17 cellular contexts compared by ENCODE assay signal in genomic region chr3:24454393-24454792, GRCh38. TPM values are rescaled to one million over a fixed set of nuclear protein-coding genes. Genes with fewer than 3 reads are reported as not detected.
DNase-seq lines count a peak whose midpoint lies in the region; ATAC-seq and TF ChIP-seq lines count a peak whose summit lies in the region.
"Had no signal": no experiment of that assay in that cellular context is flagged by ENCODE, and none has a peak within 500 bp of the region (broad histone marks: within the 10 kb centered on the region; RNA-seq: fewer than 3 reads in every experiment).

No MANE protein-coding gene starts in this region.

- no peak for DNase-seq in PC-3
- DNase-seq in hepatocyte (ENCODE audit: low spot score), result no peak
- DNase-seq in osteoblast (ENCODE audit: insufficient read length, low spot score, missing footprints), result peak; percentile 9
- DNase-seq in NCI-H82 (lab: John Stamatoyannopoulos, UW), result no peak
- DNase-seq in SW480 (ENCODE audit: low spot score), result no peak
- DNase-seq in G401 (ENCODE audit: low spot score), result no peak
- DNase-seq: 8988T; CD8-positive, alpha-beta T cell; DMS 273 treated with DMSO at 0.1 percent for 48 hours; DMS53; DND-41; EL; H9 had no signal

- peak; percentile 25; the same call in 1 of the 2 replicates for ATAC-seq in PC-3
- no peak for ATAC-seq in HG03378 (IDR thresholded peaks at IDR 0.05; ENCODE audit: unreplicated experiment)
- ATAC-seq: CD8-positive, alpha-beta T cell had no signal

- TF ChIP-seq CTCF in PC-3 (conservative IDR thresholded peaks at IDR 0.05; ENCODE audit: low read depth, low read length) (no peak), hepatocyte (IDR thresholded peaks at IDR 0.05; ENCODE audit: poor library complexity) (no peak), osteoblast (IDR thresholded peaks at IDR 0.05; ENCODE audit: extremely low read depth, low read depth, low read length) (no peak)

- H3K36me3 ChIP-seq in PC-3 (ENCODE audit: low read depth, low read length), result no peaks in the 10 kb centered on the region
- H3K36me3 ChIP-seq in hepatocyte (replicated peaks; ENCODE audit: insufficient read depth, low read depth), result no peaks in the 10 kb centered on the region
- no peaks in the 10 kb centered on the region for H3K36me3 ChIP-seq in osteoblast (ENCODE audit: insufficient read depth, low read length)
- H3K36me3 ChIP-seq in subcutaneous abdominal adipose tissue (ENCODE audit: control insufficient read depth in 5 of 5, insufficient read depth in 5 of 5, low read length in 5 of 5), result no peaks in the 10 kb centered on the region
- H3K36me3 ChIP-seq: BLaER1 treated with 17β-estradiol and CSF1 and Interleukin-3, amounts not matched to agents 10 nM and 100 nM had no signal

- peaks cover 43% of the 10 kb centered on the region for H3K4me1 ChIP-seq in PC-3 (ENCODE audit: insufficient read depth, low read length)
- H3K4me1 ChIP-seq in hepatocyte (ENCODE audit: insufficient read depth), result peaks cover 49% of the 10 kb centered on the region
- no peaks in the 10 kb centered on the region for H3K4me1 ChIP-seq in osteoblast (ENCODE audit: insufficient read depth, low read length)
- H3K4me1 ChIP-seq in subcutaneous abdominal adipose tissue (ENCODE audit: control insufficient read depth in 5 of 5, insufficient read depth in 5 of 5, low read length in 5 of 5), result peaks cover 0 to 44% (median 19%) of the 10 kb centered on the region in 5 donors
- H3K4me1 ChIP-seq: BLaER1 treated with 17β-estradiol and CSF1 and Interleukin-3, amounts not matched to agents 10 nM and 100 nM had no signal

- no peaks in the 10 kb centered on the region for H3K79me2 ChIP-seq in PC-3 (ENCODE audit: low read length)
- peaks cover 28% of the 10 kb centered on the region for H3K79me2 ChIP-seq in hepatocyte
- H3K79me2 ChIP-seq in osteoblast (ENCODE audit: insufficient read depth, low read length), result no peaks in the 10 kb centered on the region

- intact Hi-C loops in PC-3 (cut with micrococcal nuclease), result no loop called here

- no peak overlapping the region for H2AFZ ChIP-seq in PC-3 (ENCODE audit: low read length)
- no peak overlapping the region for H2AFZ ChIP-seq in hepatocyte
- H2AFZ ChIP-seq in osteoblast (ENCODE audit: low read length), result no peak overlapping the region

- CTCF ChIA-PET in PC-3 (lab: Charles Lee), result no interaction called here

- H3K9me3 ChIP-seq in PC-3 (ENCODE audit: low read length), result no peaks in the 10 kb centered on the region
- no peaks in the 10 kb centered on the region for H3K9me3 ChIP-seq in hepatocyte (ENCODE audit: low read depth)
- no peaks in the 10 kb centered on the region for H3K9me3 ChIP-seq in osteoblast (ENCODE audit: low read depth, low read length)
- no peaks in the 10 kb centered on the region for H3K9me3 ChIP-seq in subcutaneous abdominal adipose tissue (ENCODE audit: control insufficient read depth in 5 of 5, low read length in 5 of 5)
- H3K9me3 ChIP-seq: BLaER1 treated with 17β-estradiol and CSF1 and Interleukin-3, amounts not matched to agents 10 nM and 100 nM had no signal

- in situ Hi-C loops in G401 (cut with HindIII; ENCODE audit: low sequenced_read_pairs), result no loop called here

- no peak overlapping the region for H3K4me2 ChIP-seq in PC-3 (ENCODE audit: low read length)
- peak overlapping the region; percentile 5 for H3K4me2 ChIP-seq in hepatocyte
- H3K4me2 ChIP-seq in osteoblast (ENCODE audit: insufficient read depth, low read length), result no peak overlapping the region
- H3K4me2 ChIP-seq: BLaER1 treated with 17β-estradiol and CSF1 and Interleukin-3, amounts not matched to agents 10 nM and 100 nM had no signal

- no peak overlapping the region for H3K9ac ChIP-seq in PC-3 (ENCODE audit: low read length)
- no peak overlapping the region for H3K9ac ChIP-seq in subcutaneous abdominal adipose tissue (ENCODE audit: low read length in 5 of 5)
- H3K9ac ChIP-seq: BLaER1 treated with 17β-estradiol and CSF1 and Interleukin-3, amounts not matched to agents 10 nM and 100 nM had no signal

- BruUV-seq in PC-3 (replicated peaks; lab: Mats Ljungman, UMichigan), result no TSS peak

- POLR2A ChIA-PET in PC-3 (lab: Charles Lee; ENCODE audit: unreplicated experiment), result no interaction called here

- H3F3A ChIP-seq in PC-3 (ENCODE audit: low read length, unreplicated experiment), result no peaks in the 10 kb centered on the region

- H3K4me3 ChIP-seq in PC-3 (ENCODE audit: low read length), result no peak overlapping the region
- H3K4me3 ChIP-seq in hepatocyte, result no peak overlapping the region
- H3K4me3 ChIP-seq in osteoblast (ENCODE audit: insufficient read depth, low read length), result no peak overlapping the region
- H3K4me3 ChIP-seq in subcutaneous abdominal adipose tissue (ENCODE audit: low read depth in 1 of 5, low read length in 5 of 5), result no peak overlapping the region
- H3K4me3 ChIP-seq: BLaER1 treated with 17β-estradiol and CSF1 and Interleukin-3, amounts not matched to agents 10 nM and 100 nM had no signal

- H3K27me3 ChIP-seq in PC-3 (ENCODE audit: low read length), result no peaks in the 10 kb centered on the region
- no peaks in the 10 kb centered on the region for H3K27me3 ChIP-seq in hepatocyte
- no peaks in the 10 kb centered on the region for H3K27me3 ChIP-seq in osteoblast (ENCODE audit: insufficient read depth, low read length)
- no peaks in the 10 kb centered on the region for H3K27me3 ChIP-seq in subcutaneous abdominal adipose tissue (ENCODE audit: control insufficient read depth in 5 of 5, insufficient read depth in 4 of 5, low read length in 5 of 5)
- H3K27me3 ChIP-seq: BLaER1 treated with 17β-estradiol and CSF1 and Interleukin-3, amounts not matched to agents 10 nM and 100 nM had no signal

- no peak overlapping the region for H3K27ac ChIP-seq in PC-3 (ENCODE audit: low read length)
- H3K27ac ChIP-seq in hepatocyte, result peak overlapping the region; percentile 85
- no peak overlapping the region for H3K27ac ChIP-seq in osteoblast (ENCODE audit: low read depth, low read length)
- H3K27ac ChIP-seq in subcutaneous abdominal adipose tissue (ENCODE audit: low read depth, low read length), result peak overlapping the region; percentile 31
- H3K27ac ChIP-seq: BLaER1 treated with 17β-estradiol and CSF1 and Interleukin-3, amounts not matched to agents 10 nM and 100 nM; HL-60 had no signal

- H4K20me1 ChIP-seq in PC-3 (ENCODE audit: low read length), result no peaks in the 10 kb centered on the region
- H4K20me1 ChIP-seq in hepatocyte (ENCODE audit: insufficient read depth, poor library complexity, severe bottlenecking), result no peaks in the 10 kb centered on the region
- H4K20me1 ChIP-seq in osteoblast (ENCODE audit: insufficient read depth, low read length), result no peaks in the 10 kb centered on the region
- H4K20me1 ChIP-seq: BLaER1 treated with 17β-estradiol and CSF1 and Interleukin-3, amounts not matched to agents 10 nM and 100 nM had no signal

- H3K9me2 ChIP-seq in PC-3 (replicated peaks; ENCODE audit: low read length) (no peaks in the 10 kb centered on the region), hepatocyte (replicated peaks; ENCODE audit: insufficient read depth) (no peaks in the 10 kb centered on the region)

RNA-seq across cellular contexts. Expression of gene THRB, which starts 40.3 kb away (rescaled TPM):
- total RNA-seq in PC-3 (2014; rRNA removed) (7.0 and 9.7 TPM in 2 replicates), hepatocyte (60.0 and 66.4 TPM in 2 replicates), osteoblast (0.36 and 0.88 TPM in 2 replicates)
- polyA plus RNA-seq in hepatocyte, result 26.8 and 28.1 TPM in 2 replicates
- not detected in 2 replicates for total RNA-seq in G401 (2014; rRNA removed; shearing (Covaris generic))
- total RNA-seq: CD8-positive, alpha-beta T cell had no signal

Comparison
In these comparisons a context has a peak if more than half of its experiments do, and no peak if none do; other contexts are left out.
1. H3K27ac ChIP-seq: peak in hepatocyte (single experiment) and subcutaneous abdominal adipose tissue (single experiment); none in PC-3 (single experiment) and osteoblast (single experiment).